ENCODE assay signal across 16 cellular contexts in genomic region chrX:110208092-110208491, GRCh38.
A peak's percentile ranks its signal among the peaks of the same experiment; 100 is the strongest.
DNase-seq lines count a peak whose midpoint lies in the region; ATAC-seq, FAIRE-seq and TF ChIP-seq lines count a peak whose summit lies in the region.
"Had no signal": no experiment of that assay in that cellular context is flagged by ENCODE, and none has a peak within 500 bp of the region (broad histone marks: within the 10 kb centered on the region; RNA-seq: fewer than 3 reads in every experiment).

No MANE protein-coding gene starts in this region.

- H3K4me1 Mint-ChIP-seq in Calu3 (ENCODE audit: low read depth, unreplicated experiment), result peaks cover 23% of the 10 kb centered on the region
- H3K4me1 Mint-ChIP-seq: B cell had no signal

- 70 to 94% methylated on average over 2 of the region's 2 CpGs for WGBS in pancreas, 2 donors

- H3K27ac Mint-ChIP-seq in Calu3 (ENCODE audit: unreplicated experiment), result no peak overlapping the region
- H3K27ac Mint-ChIP-seq: B cell; CD4-positive, alpha-beta T cell had no signal

- H3K27ac ChIP-seq in RWPE2 (ENCODE audit: poor library complexity, severe bottlenecking) (peak overlapping the region; percentile 79), epithelial cell of prostate (peak overlapping the region; percentile 79), pancreas (no peak overlapping the region)
- H3K27ac ChIP-seq: GM23248 had no signal

- no peaks in the 10 kb centered on the region for H3K9me3 Mint-ChIP-seq in Calu3 (ENCODE audit: low read depth, unreplicated experiment)
- H3K9me3 Mint-ChIP-seq: CD4-positive, alpha-beta T cell had no signal

- no peak overlapping the region for H3K4me3 Mint-ChIP-seq in Calu3 (ENCODE audit: low read depth, unreplicated experiment)
- H3K4me3 Mint-ChIP-seq: B cell; CD4-positive, alpha-beta T cell had no signal

- CTCF ChIA-PET in Calu3 (lab: Charles Lee), result no interaction called here

- H3K4me1 ChIP-seq in RWPE2 (ENCODE audit: insufficient read depth, poor library complexity, severe bottlenecking) (peaks cover 44% of the 10 kb centered on the region), pancreas (no peaks in the 10 kb centered on the region)

- no TSS peak for BruUV-seq in Calu3 (replicated peaks; lab: Mats Ljungman, UMichigan)

- TF ChIP-seq CTCF in RWPE2 (IDR thresholded peaks at IDR 0.05; ENCODE audit: poor library complexity, severe bottlenecking), result no peak
- TF ChIP-seq CTCF in pancreas (IDR thresholded peaks at IDR 0.05), result no peak
- TF ChIP-seq CTCF in Calu3 (IDR thresholded peaks at IDR 0.05; ENCODE audit: unreplicated experiment), result no peak

- peak; percentile 60 for FAIRE-seq in pancreas (lab: Jason Lieb, UNC)
- FAIRE-seq: A204.1, H54 had no signal

- H3K9me3 ChIP-seq in RWPE2 (ENCODE audit: severe bottlenecking) (no peaks in the 10 kb centered on the region), pancreas (no peaks in the 10 kb centered on the region)

- H3K4me3 ChIP-seq in RWPE2 (ENCODE audit: severe bottlenecking), result no peak overlapping the region
- H3K4me3 ChIP-seq in pancreas, result no peak overlapping the region
- H3K4me3 ChIP-seq: GM23248 had no signal

- ATAC-seq in RWPE2 (ENCODE audit: low read depth) (no peak), pancreas (no peak), HG03139 (IDR thresholded peaks at IDR 0.05; ENCODE audit: unreplicated experiment) (no peak)

- intact Hi-C loops in pancreas (cut with DNase I) (no loop called here), Calu3 (cut with micrococcal nuclease; ENCODE audit: unreplicated experiment) (no loop called here)

- H3K36me3 ChIP-seq in RWPE2 (ENCODE audit: low read depth) (no peaks in the 10 kb centered on the region), pancreas (no peaks in the 10 kb centered on the region)

- DNase-seq in ELR (ENCODE audit: low read depth) (peak; percentile 44), RWPE2 (ENCODE audit: low spot score) (no peak), epithelial cell of prostate (ENCODE audit: low read depth, low spot score) (no peak), pancreas (no peak), OCI-M1 (lab: John Stamatoyannopoulos, UW) (no peak), Calu3 (no peak)
- DNase-seq: C1 segment of cervical spinal cord; CD4-positive, alpha-beta T cell; DMS153; DMS79 treated with DMSO at 0.1 percent for 48 hours; GF-D8; GM23248 had no signal

- H3K27me3 Mint-ChIP-seq in Calu3 (ENCODE audit: unreplicated experiment), result no peaks in the 10 kb centered on the region
- H3K27me3 Mint-ChIP-seq: B cell; CD4-positive, alpha-beta T cell had no signal

- H3K27me3 ChIP-seq in RWPE2 (ENCODE audit: insufficient read depth, poor library complexity, severe bottlenecking) (no peaks in the 10 kb centered on the region), pancreas (no peaks in the 10 kb centered on the region)

- no peaks in the 10 kb centered on the region for H3K36me3 Mint-ChIP-seq in Calu3 (ENCODE audit: insufficient read depth, unreplicated experiment)

Comparison
In these comparisons a context has a peak if more than half of its experiments do, and no peak if none do; other contexts are left out.
1. H3K27ac ChIP-seq: peak in RWPE2 (single experiment) and epithelial cell of prostate (single experiment); none in pancreas (0 of 4).